ENCODE assay signal across 8 cellular contexts in the genomic region with DNA sequence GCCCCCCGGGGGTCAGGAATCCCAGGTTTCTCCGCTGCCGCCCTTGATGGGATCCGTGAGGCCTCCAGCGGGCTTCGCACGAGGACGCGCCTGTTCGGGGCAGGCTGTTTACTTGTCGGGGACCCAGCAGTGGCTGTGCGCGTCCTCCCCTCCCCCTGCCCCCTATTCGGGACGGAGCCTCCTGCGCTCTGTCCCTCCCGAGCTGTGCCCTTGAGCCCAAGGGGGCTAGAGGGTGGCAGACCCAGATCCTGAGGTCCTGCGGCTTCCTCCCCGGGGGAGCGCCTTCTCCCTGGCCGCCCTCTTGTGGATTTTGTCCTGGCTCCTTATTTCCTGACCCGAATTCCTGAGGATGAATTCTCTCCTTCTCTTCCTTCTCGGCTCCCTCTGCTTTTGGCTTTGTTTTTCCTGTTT. TPM values are rescaled to one million over a fixed set of nuclear protein-coding genes. Genes with fewer than 3 reads are reported as not detected.
DNase-seq lines count a peak whose midpoint lies in the region; ATAC-seq and TF ChIP-seq lines count a peak whose summit lies in the region.

No MANE protein-coding gene starts in this region.

- peak; percentile 41 for DNase-seq in NCI-H146 (lab: John Stamatoyannopoulos, UW)
- DNase-seq in NCI-H146 treated with DMSO at 0.1 percent for 48 hours (lab: John Stamatoyannopoulos, UW; ENCODE audit: unreplicated experiment) = no peak
- peak; percentile 64 for DNase-seq in WTC11 (ENCODE audit: low spot score)
- peak; percentile 22 for DNase-seq in fibroblast of villous mesenchyme (ENCODE audit: low read depth)
- DNase-seq in osteocyte (ENCODE audit: extremely low spot score, unreplicated experiment) = no peak
- DNase-seq in NCI-H2029 treated with DMSO at 0.1 percent for 48 hours (lab: John Stamatoyannopoulos, UW) = no peak
- no peak for DNase-seq in NCI-H1048 (lab: John Stamatoyannopoulos, UW)

- TF ChIP-seq CTCF in WTC11 (IDR thresholded peaks at IDR 0.05) (no peak), fibroblast of villous mesenchyme (IDR thresholded peaks at IDR 0.05; ENCODE audit: insufficient read depth, low read depth, low read length) (peak; percentile 6), osteocyte (IDR thresholded peaks at IDR 0.05) (peak; percentile 15)

- H3K4me3 ChIP-seq in fibroblast of villous mesenchyme (ENCODE audit: low read depth, low read length) = peak overlapping the region; percentile 67

- no peaks in the 10 kb centered on the region for H3K36me3 Mint-ChIP-seq in WTC11
- H3K36me3 Mint-ChIP-seq in osteocyte (ENCODE audit: unreplicated experiment) = no peaks in the 10 kb centered on the region

- H3K4me3 Mint-ChIP-seq in WTC11 (peak overlapping the region; percentile 81), osteocyte (ENCODE audit: unreplicated experiment) (peak overlapping the region; percentile 92)

- H3K9me3 Mint-ChIP-seq in WTC11 = no peaks in the 10 kb centered on the region
- no peaks in the 10 kb centered on the region for H3K9me3 Mint-ChIP-seq in osteocyte (ENCODE audit: unreplicated experiment)

- peak overlapping the region; percentile 72; the same call in 1 of the 2 replicates for H3K27ac Mint-ChIP-seq in WTC11
- H3K27ac Mint-ChIP-seq in osteocyte (ENCODE audit: unreplicated experiment) = peak overlapping the region; percentile 74

- CTCF ChIA-PET in WTC11 (lab: Charles Lee) = interaction anchor here (0.9 to 14.9 kb wide), 7 partner anchors 8 to 423 kb away, joined by 3 to 163 read pairs (median 8); no protein-coding TSS in a partner anchor

- POLR2A ChIA-PET in WTC11 (lab: Charles Lee) = no interaction called here

- H3K27me3 Mint-ChIP-seq in WTC11 (ENCODE audit: low read depth) = peaks cover 40% of the 10 kb centered on the region
- no peaks in the 10 kb centered on the region for H3K27me3 Mint-ChIP-seq in osteocyte (ENCODE audit: unreplicated experiment)

- ATAC-seq in WTC11 (peak; percentile 6), HG03196 (IDR thresholded peaks at IDR 0.05; ENCODE audit: unreplicated experiment) (no peak)

- H3K4me1 Mint-ChIP-seq in WTC11 (peaks cover 36% of the 10 kb centered on the region), osteocyte (ENCODE audit: unreplicated experiment) (peaks cover 33% of the 10 kb centered on the region)

TF ChIP-seq in WTC11, 78 proteins besides CTCF, POLR2A, EP300 and RAD21 (continues in another document):
- TF ChIP-seq JUN (CRISPR knock-in tag; IDR thresholded peaks at IDR 0.05) (no peak), SP1 (CRISPR knock-in tag; conservative IDR thresholded peaks at IDR 0.05) (0 out of 2 replicates have a peak, but pooled peaks have one; percentile 3), SMAD4 (CRISPR knock-in tag; IDR thresholded peaks at IDR 0.05) (no peak), ZNF423 (CRISPR knock-in tag; IDR thresholded peaks at IDR 0.05) (peak; percentile 71; the same call in 1 of the 2 replicates), FOXP1 (CRISPR knock-in tag; IDR thresholded peaks at IDR 0.05; ENCODE audit: borderline replicate concordance) (0 out of 2 replicates have a peak, but pooled peaks have one; percentile 37), NFATC4 (CRISPR knock-in tag; IDR thresholded peaks at IDR 0.05) (no peak), PRDM15 (CRISPR knock-in tag; IDR thresholded peaks at IDR 0.05) (no peak), TEAD1 (CRISPR knock-in tag; IDR thresholded peaks at IDR 0.05) (0 out of 2 replicates have a peak, but pooled peaks have one; percentile 24), CDX4 (CRISPR knock-in tag; IDR thresholded peaks at IDR 0.05; ENCODE audit: borderline replicate concordance) (no peak), FOXK1 (CRISPR knock-in tag; IDR thresholded peaks at IDR 0.05) (no peak), CREB1 (CRISPR knock-in tag; IDR thresholded peaks at IDR 0.05) (no peak), ZNF416 (CRISPR knock-in tag; IDR thresholded peaks at IDR 0.05) (no peak), MAX (CRISPR knock-in tag; IDR thresholded peaks at IDR 0.05) (peak; percentile 63; the same call in 1 of the 2 replicates)
- TF ChIP-seq, protein P1, sequence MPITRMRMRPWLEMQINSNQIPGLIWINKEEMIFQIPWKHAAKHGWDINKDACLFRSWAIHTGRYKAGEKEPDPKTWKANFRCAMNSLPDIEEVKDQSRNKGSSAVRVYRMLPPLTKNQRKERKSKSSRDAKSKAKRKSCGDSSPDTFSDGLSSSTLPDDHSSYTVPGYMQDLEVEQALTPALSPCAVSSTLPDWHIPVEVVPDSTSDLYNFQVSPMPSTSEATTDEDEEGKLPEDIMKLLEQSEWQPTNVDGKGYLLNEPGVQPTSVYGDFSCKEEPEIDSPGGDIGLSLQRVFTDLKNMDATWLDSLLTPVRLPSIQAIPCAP (CRISPR knock-in tag; IDR thresholded peaks at IDR 0.05) = no peak
- TF ChIP-seq, protein P2, sequence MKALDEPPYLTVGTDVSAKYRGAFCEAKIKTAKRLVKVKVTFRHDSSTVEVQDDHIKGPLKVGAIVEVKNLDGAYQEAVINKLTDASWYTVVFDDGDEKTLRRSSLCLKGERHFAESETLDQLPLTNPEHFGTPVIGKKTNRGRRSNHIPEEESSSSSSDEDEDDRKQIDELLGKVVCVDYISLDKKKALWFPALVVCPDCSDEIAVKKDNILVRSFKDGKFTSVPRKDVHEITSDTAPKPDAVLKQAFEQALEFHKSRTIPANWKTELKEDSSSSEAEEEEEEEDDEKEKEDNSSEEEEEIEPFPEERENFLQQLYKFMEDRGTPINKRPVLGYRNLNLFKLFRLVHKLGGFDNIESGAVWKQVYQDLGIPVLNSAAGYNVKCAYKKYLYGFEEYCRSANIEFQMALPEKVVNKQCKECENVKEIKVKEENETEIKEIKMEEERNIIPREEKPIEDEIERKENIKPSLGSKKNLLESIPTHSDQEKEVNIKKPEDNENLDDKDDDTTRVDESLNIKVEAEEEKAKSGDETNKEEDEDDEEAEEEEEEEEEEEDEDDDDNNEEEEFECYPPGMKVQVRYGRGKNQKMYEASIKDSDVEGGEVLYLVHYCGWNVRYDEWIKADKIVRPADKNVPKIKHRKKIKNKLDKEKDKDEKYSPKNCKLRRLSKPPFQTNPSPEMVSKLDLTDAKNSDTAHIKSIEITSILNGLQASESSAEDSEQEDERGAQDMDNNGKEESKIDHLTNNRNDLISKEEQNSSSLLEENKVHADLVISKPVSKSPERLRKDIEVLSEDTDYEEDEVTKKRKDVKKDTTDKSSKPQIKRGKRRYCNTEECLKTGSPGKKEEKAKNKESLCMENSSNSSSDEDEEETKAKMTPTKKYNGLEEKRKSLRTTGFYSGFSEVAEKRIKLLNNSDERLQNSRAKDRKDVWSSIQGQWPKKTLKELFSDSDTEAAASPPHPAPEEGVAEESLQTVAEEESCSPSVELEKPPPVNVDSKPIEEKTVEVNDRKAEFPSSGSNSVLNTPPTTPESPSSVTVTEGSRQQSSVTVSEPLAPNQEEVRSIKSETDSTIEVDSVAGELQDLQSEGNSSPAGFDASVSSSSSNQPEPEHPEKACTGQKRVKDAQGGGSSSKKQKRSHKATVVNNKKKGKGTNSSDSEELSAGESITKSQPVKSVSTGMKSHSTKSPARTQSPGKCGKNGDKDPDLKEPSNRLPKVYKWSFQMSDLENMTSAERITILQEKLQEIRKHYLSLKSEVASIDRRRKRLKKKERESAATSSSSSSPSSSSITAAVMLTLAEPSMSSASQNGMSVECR (CRISPR knock-in tag; IDR thresholded peaks at IDR 0.05; ENCODE audit: borderline replicate concordance) = 0 out of 2 replicates have a peak, but pooled peaks have one; percentile 19

RNA-seq across cellular contexts. Expression of gene PIK3CD, which starts 38.4 kb away (rescaled TPM):
- total RNA-seq in WTC11 (2021) (17.9 to 23.1 TPM (median 20.2 TPM) in 3 replicates), fibroblast of villous mesenchyme (10.0 and 27.6 TPM in 2 replicates), osteocyte (10.1 and 14.6 TPM in 2 replicates)

Comparison
In these comparisons a context has a peak if more than half of its experiments do, and no peak if none do; other contexts are left out.
1. DNase-seq: peak in NCI-H146 (single experiment), WTC11 (single experiment) and fibroblast of villous mesenchyme (single experiment); none in NCI-H146 treated with DMSO at 0.1 percent for 48 hours (single experiment), osteocyte (single experiment), NCI-H2029 treated with DMSO at 0.1 percent for 48 hours (single experiment) and NCI-H1048 (single experiment).